Comparison of ENCODE assay signal across 1 cellular context in genomic region chr10:24716295-24716694, GRCh38.
TF ChIP-seq lines count a peak whose summit lies in the region.

No MANE protein-coding gene starts in this region.

TF ChIP-seq in GM12878, 131 proteins besides CTCF, POLR2A, EP300 and RAD21:
- TF ChIP-seq ZBTB4 (CRISPR knock-in tag; IDR thresholded peaks at IDR 0.05), result no peak
- TF ChIP-seq NFXL1 (IDR thresholded peaks at IDR 0.05; ENCODE audit: borderline replicate concordance), result no peak
- 0 out of 2 replicates have a peak, but pooled peaks have one; percentile 3 for TF ChIP-seq IKZF1 (conservative IDR thresholded peaks at IDR 0.05)
- TF ChIP-seq NRF1 (conservative IDR thresholded peaks at IDR 0.05; ENCODE audit: low read depth, low read length), result no peak
- no peak for TF ChIP-seq STAT3 (IDR thresholded peaks at IDR 0.05; ENCODE audit: low read depth, low read length)
- no peak for TF ChIP-seq IKZF2 (IDR thresholded peaks at IDR 0.05)
- TF ChIP-seq FOS (IDR thresholded peaks at IDR 0.05; ENCODE audit: borderline replicate concordance, extremely low read depth, insufficient read length), result no peak
- no peak for TF ChIP-seq HDAC2 (IDR thresholded peaks at IDR 0.05)
- TF ChIP-seq ZBTB33 (IDR thresholded peaks at IDR 0.05), result no peak
